In genomic region chr12:85036736-85037135, GRCh38 we compare ENCODE assay signal across 9 cellular contexts. TPM values are rescaled to one million over a fixed set of nuclear protein-coding genes. Genes with fewer than 3 reads are reported as not detected.
DNase-seq lines count a peak whose midpoint lies in the region; ATAC-seq, FAIRE-seq and TF ChIP-seq lines count a peak whose summit lies in the region.
"Had no signal": no experiment of that assay in that cellular context is flagged by ENCODE, and none has a peak within 500 bp of the region (broad histone marks: within the 10 kb centered on the region; RNA-seq: fewer than 3 reads in every experiment).

No MANE protein-coding gene starts in this region.

- H4K20me1 ChIP-seq in HepG2 (ENCODE audit: insufficient read depth, low read length): no peaks in the 10 kb centered on the region

- H3K36me3 Mint-ChIP-seq in activated CD8-positive, alpha-beta T cell treated with anti-CD3 and anti-CD28 coated beads, Interleukin-2, amount 10 ng/mL, durations not matched to agents 7 days and 5 days (ENCODE audit: low read depth): no peaks in the 10 kb centered on the region

- H3K4me1 Mint-ChIP-seq in activated CD8-positive, alpha-beta T cell treated with anti-CD3 and anti-CD28 coated beads, Interleukin-2, amount 10 ng/mL, durations not matched to agents 7 days and 5 days (ENCODE audit: low read depth): peaks cover 5% of the 10 kb centered on the region

- H3K36me3 ChIP-seq in right atrium auricular region (no peaks in the 10 kb centered on the region), HepG2 (replicated peaks in 1 of 2; ENCODE audit: control insufficient read depth in 1 of 2, insufficient read depth in 2 of 2, low read length in 2 of 2) (no peaks in the 10 kb centered on the region)

- no peak overlapping the region for H3K27ac Mint-ChIP-seq in activated CD8-positive, alpha-beta T cell treated with anti-CD3 and anti-CD28 coated beads, Interleukin-2, amount 10 ng/mL, durations not matched to agents 7 days and 5 days

- no TSS peak for BruUV-seq in HepG2 (replicated peaks; lab: Mats Ljungman, UMichigan)

- TF ChIP-seq POLR2A in HepG2 (IDR thresholded peaks at IDR 0.05; ENCODE audit: insufficient read depth in 1 of 2, low read depth in 2 of 2, low read length in 2 of 2): no peak

- in situ Hi-C loops in HepG2 (cut with HindIII; ENCODE audit: extremely low pct_ligation_motif_present, low pct_unique_long_range_greater_than_20kb): no loop called here

- no peak for FAIRE-seq in HepG2 (lab: Jason Lieb, UNC)
- no peak for FAIRE-seq in frontal cortex (lab: Jason Lieb, UNC)

- peaks cover 6% of the 10 kb centered on the region for H3K27me3 Mint-ChIP-seq in activated CD8-positive, alpha-beta T cell treated with anti-CD3 and anti-CD28 coated beads, Interleukin-2, amount 10 ng/mL, durations not matched to agents 7 days and 5 days (ENCODE audit: low read depth)

- H3K9me3 ChIP-seq in right atrium auricular region: no peaks in the 10 kb centered on the region
- no peaks in the 10 kb centered on the region for H3K9me3 ChIP-seq in HepG2 (ENCODE audit: low read length)

- 0% methylated on average over 3 of the region's 3 CpGs for WGBS in HepG2 (ENCODE audit: low lambda C conversion rate)

- H3K9me3 Mint-ChIP-seq in activated CD8-positive, alpha-beta T cell treated with anti-CD3 and anti-CD28 coated beads, Interleukin-2, amount 10 ng/mL, durations not matched to agents 7 days and 5 days (ENCODE audit: insufficient read depth): no peaks in the 10 kb centered on the region

- peak overlapping the region; percentile 71 for H3K4me2 ChIP-seq in HepG2 (ENCODE audit: low read depth, low read length)

- CTCF ChIA-PET in activated CD8-positive, alpha-beta T cell treated with anti-CD3 and anti-CD28 coated beads, Interleukin-2, amount 10 ng/mL, durations not matched to agents 7 days and 5 days (lab: Charles Lee): interaction anchor here (0.6 to 1.3 kb wide), 2 partner anchors 41 to 162 kb away, joined by 3 to 5 read pairs; no protein-coding TSS in a partner anchor
- CTCF ChIA-PET in HepG2 (lab: Yijun Ruan, JAX; ENCODE audit: low intra/inter-chr PET ratio, low total read pairs): no interaction called here

- peak overlapping the region; percentile 48 to 53 for H3K4me3 ChIP-seq in right atrium auricular region
- no peak overlapping the region for H3K4me3 ChIP-seq in HepG2 (replicated peaks in 1 of 3; ENCODE audit: insufficient read depth in 1 of 3, low read depth in 2 of 3, low read length in 3 of 3)

- no peak overlapping the region for H2AFZ ChIP-seq in HepG2 (ENCODE audit: low read length)

- TF ChIP-seq CTCF in right atrium auricular region (IDR thresholded peaks at IDR 0.05): no peak
- no peak for TF ChIP-seq CTCF in HepG2 (CRISPR knock-in tag; IDR thresholded peaks at IDR 0.05)

- no peak for DNase-seq in right atrium auricular region (ENCODE audit: low spot score)
- DNase-seq in Right ventricle myocardium superior: no peak
- DNase-seq in activated CD8-positive, alpha-beta T cell treated with anti-CD3 and anti-CD28 coated beads, Interleukin-2, amount 10 ng/mL, durations not matched to agents 7 days and 5 days: no peak
- no peak for DNase-seq in HepG2 (ENCODE audit: low spot score)
- no peak for DNase-seq in frontal cortex (ENCODE audit: low spot score in 2 of 2)
- no peak for DNase-seq in hypothalamus (lab: John Stamatoyannopoulos, UW)
- DNase-seq in SKM-1 treated with dmso at 0.1 percent for 144 hours (lab: John Stamatoyannopoulos, UW; ENCODE audit: unreplicated experiment): no peak

- TF ChIP-seq RAD21 in HepG2 (CRISPR knock-in tag; IDR thresholded peaks at IDR 0.05): no peak

- H3K4me1 ChIP-seq in right atrium auricular region: no peaks in the 10 kb centered on the region
- H3K4me1 ChIP-seq in HepG2 (ENCODE audit: insufficient read depth, low read length): no peaks in the 10 kb centered on the region

- H3K27me3 ChIP-seq in right atrium auricular region (no peaks in the 10 kb centered on the region), HepG2 (ENCODE audit: control insufficient read depth in 1 of 2, insufficient read depth in 2 of 2, low read length in 2 of 2) (no peaks in the 10 kb centered on the region)

- ATAC-seq in Right ventricle myocardium superior (ENCODE audit: poor library complexity) (no peak), HepG2 (no peak), GM18909 (IDR thresholded peaks at IDR 0.05; ENCODE audit: poor library complexity, unreplicated experiment) (no peak)
- no peak for ATAC-seq in activated CD8-positive, alpha-beta T cell treated with anti-CD3 and anti-CD28 coated beads, Interleukin-2, amount 10 ng/mL, durations not matched to agents 7 days and 5 days

- POLR2A ChIA-PET in activated CD8-positive, alpha-beta T cell treated with anti-CD3 and anti-CD28 coated beads, Interleukin-2, amount 10 ng/mL, durations not matched to agents 7 days and 5 days (lab: Charles Lee): no interaction called here
- POLR2A ChIA-PET in HepG2 (lab: Yijun Ruan, JAX): no interaction called here

- H3K4me3 Mint-ChIP-seq in activated CD8-positive, alpha-beta T cell treated with anti-CD3 and anti-CD28 coated beads, Interleukin-2, amount 10 ng/mL, durations not matched to agents 7 days and 5 days: peak overlapping the region; percentile 68

- TF ChIP-seq EP300 in HepG2 (IDR thresholded peaks at IDR 0.05; ENCODE audit: low read depth in 2 of 2, low read length in 2 of 2) (no peak), HepG2 (CRISPR knock-in tag; IDR thresholded peaks at IDR 0.05; ENCODE audit: borderline replicate concordance) (no peak)

- H3K79me2 ChIP-seq in HepG2 (ENCODE audit: insufficient read depth, low read length): no peaks in the 10 kb centered on the region

- intact Hi-C loops in Right ventricle myocardium superior (cut with DNase I): no loop called here
- intact Hi-C loops in HepG2 (cut with micrococcal nuclease; ENCODE audit: unreplicated experiment): no loop called here

- H3K27ac ChIP-seq in right atrium auricular region (no peak overlapping the region), HepG2 (ENCODE audit: extremely low read length, insufficient read depth, low read length) (no peak overlapping the region)
- H3K27ac ChIP-seq: epithelial cell of prostate had no signal

- H3K9ac ChIP-seq in HepG2 (ENCODE audit: insufficient read depth, low read depth, low read length): no peak overlapping the region

RNA-seq across cellular contexts. Expression of gene LRRIQ1, which starts 0.6 kb away (rescaled TPM):
- total RNA-seq in right atrium auricular region (under 1 TPM in 1 of 2 donors, not detected in 1; 0.12 TPM), Right ventricle myocardium superior (0.22 TPM), HepG2 (2016; rRNA removed; fragmentation: Illumina TruSeq; extraction: Trizol) (not detected in 2 replicates), frontal cortex (6.5 TPM)
- not detected for total RNA-seq in activated CD8-positive, alpha-beta T cell treated with anti-CD3 and anti-CD28 coated beads, Interleukin-2, amount 10 ng/mL, durations not matched to agents 7 days and 5 days
- total RNA-seq in HepG2 (2016; cell fraction: cytosol; rRNA removed; fragmentation: Illumina TruSeq; extraction: Trizol; ENCODE audit: low read depth): not detected in 2 replicates
- total RNA-seq in HepG2 (2016; cell fraction: insoluble cytoplasmic fraction; rRNA removed; fragmentation: Illumina TruSeq; extraction: Trizol): 0.24 TPM in 1 of 2 replicates, not detected in the other
- 0.03 TPM in 1 of 2 replicates, not detected in the other for total RNA-seq in HepG2 (2016; cell fraction: membrane; rRNA removed; fragmentation: Illumina TruSeq; extraction: Trizol)
- total RNA-seq in HepG2 (2016; cell fraction: nucleus; rRNA removed; fragmentation: Illumina TruSeq; extraction: Trizol): 0.31 and 1.1 TPM in 2 replicates
- not detected in 2 replicates for polyA plus RNA-seq in HepG2 (2011; rRNA removed)
- not detected in 2 replicates for polyA plus RNA-seq in HepG2 (2011; cell fraction: cytosol; rRNA removed)
- not detected in 2 replicates for polyA plus RNA-seq in HepG2 (2011; cell fraction: nucleus; rRNA removed)
- not detected in 2 replicates for polyA plus RNA-seq in HepG2 (2012)
- not detected in 2 replicates for polyA plus RNA-seq in HepG2 (2016; cell fraction: cytosol; fragmentation: Illumina TruSeq; extraction: Trizol; ENCODE audit: low read depth)
- polyA plus RNA-seq in HepG2 (2016; cell fraction: insoluble cytoplasmic fraction; fragmentation: Illumina TruSeq; extraction: Trizol; ENCODE audit: low read depth): 0.37 TPM in 1 of 2 replicates, not detected in the other
- polyA plus RNA-seq in HepG2 (2016; cell fraction: membrane; fragmentation: Illumina TruSeq; extraction: Trizol; ENCODE audit: low read depth): not detected in 2 replicates
- polyA plus RNA-seq in HepG2 (2016; cell fraction: nucleus; fragmentation: Illumina TruSeq; extraction: Trizol; ENCODE audit: insufficient read depth, low read depth): 0.16 and 0.59 TPM in 2 replicates
- polyA minus RNA-seq in HepG2 (2011; rRNA and poly(A)+ RNA removed; ENCODE audit: low replicate concordance): 0.82 TPM in 1 of 2 replicates, not detected in the other
- not detected in 2 replicates for polyA minus RNA-seq in HepG2 (2011; cell fraction: cytosol; rRNA and poly(A)+ RNA removed)
- 0.13 TPM in 1 of 2 replicates, not detected in the other for polyA minus RNA-seq in HepG2 (2011; cell fraction: nucleus; rRNA and poly(A)+ RNA removed)

RNA-seq across cellular contexts. Expression of gene TSPAN19, which starts 0.7 kb away (rescaled TPM):
- total RNA-seq in right atrium auricular region (not detected), Right ventricle myocardium superior (0.27 TPM), HepG2 (2016; rRNA removed; fragmentation: Illumina TruSeq; extraction: Trizol) (not detected in 2 replicates), frontal cortex (not detected)
- not detected for total RNA-seq in activated CD8-positive, alpha-beta T cell treated with anti-CD3 and anti-CD28 coated beads, Interleukin-2, amount 10 ng/mL, durations not matched to agents 7 days and 5 days
- not detected in 2 replicates for total RNA-seq in HepG2 (2016; cell fraction: cytosol; rRNA removed; fragmentation: Illumina TruSeq; extraction: Trizol; ENCODE audit: low read depth)
- not detected in 2 replicates for total RNA-seq in HepG2 (2016; cell fraction: insoluble cytoplasmic fraction; rRNA removed; fragmentation: Illumina TruSeq; extraction: Trizol)
- not detected in 2 replicates for total RNA-seq in HepG2 (2016; cell fraction: membrane; rRNA removed; fragmentation: Illumina TruSeq; extraction: Trizol)
- not detected in 2 replicates for total RNA-seq in HepG2 (2016; cell fraction: nucleus; rRNA removed; fragmentation: Illumina TruSeq; extraction: Trizol)
- polyA plus RNA-seq in HepG2 (2011; rRNA removed): not detected in 2 replicates
- not detected in 2 replicates for polyA plus RNA-seq in HepG2 (2011; cell fraction: cytosol; rRNA removed)
- polyA plus RNA-seq in HepG2 (2011; cell fraction: nucleus; rRNA removed): not detected in 2 replicates
- not detected in 2 replicates for polyA plus RNA-seq in HepG2 (2012)
- polyA plus RNA-seq in HepG2 (2016; cell fraction: cytosol; fragmentation: Illumina TruSeq; extraction: Trizol; ENCODE audit: low read depth): not detected in 2 replicates
- not detected in 2 replicates for polyA plus RNA-seq in HepG2 (2016; cell fraction: insoluble cytoplasmic fraction; fragmentation: Illumina TruSeq; extraction: Trizol; ENCODE audit: low read depth)
- not detected in 2 replicates for polyA plus RNA-seq in HepG2 (2016; cell fraction: membrane; fragmentation: Illumina TruSeq; extraction: Trizol; ENCODE audit: low read depth)
- not detected in 2 replicates for polyA plus RNA-seq in HepG2 (2016; cell fraction: nucleus; fragmentation: Illumina TruSeq; extraction: Trizol; ENCODE audit: insufficient read depth, low read depth)
- polyA minus RNA-seq in HepG2 (2011; rRNA and poly(A)+ RNA removed; ENCODE audit: low replicate concordance): 0.80 TPM in 1 of 2 replicates, not detected in the other
- polyA minus RNA-seq in HepG2 (2011; cell fraction: cytosol; rRNA and poly(A)+ RNA removed): not detected in 2 replicates
- polyA minus RNA-seq in HepG2 (2011; cell fraction: nucleus; rRNA and poly(A)+ RNA removed): not detected in 2 replicates

Comparison
In these comparisons a context has a peak if more than half of its experiments do, and no peak if none do; other contexts are left out.
1. H3K4me3 ChIP-seq: peak in right atrium auricular region (2 of 2); none in HepG2 (0 of 3).